In the genomic region with DNA sequence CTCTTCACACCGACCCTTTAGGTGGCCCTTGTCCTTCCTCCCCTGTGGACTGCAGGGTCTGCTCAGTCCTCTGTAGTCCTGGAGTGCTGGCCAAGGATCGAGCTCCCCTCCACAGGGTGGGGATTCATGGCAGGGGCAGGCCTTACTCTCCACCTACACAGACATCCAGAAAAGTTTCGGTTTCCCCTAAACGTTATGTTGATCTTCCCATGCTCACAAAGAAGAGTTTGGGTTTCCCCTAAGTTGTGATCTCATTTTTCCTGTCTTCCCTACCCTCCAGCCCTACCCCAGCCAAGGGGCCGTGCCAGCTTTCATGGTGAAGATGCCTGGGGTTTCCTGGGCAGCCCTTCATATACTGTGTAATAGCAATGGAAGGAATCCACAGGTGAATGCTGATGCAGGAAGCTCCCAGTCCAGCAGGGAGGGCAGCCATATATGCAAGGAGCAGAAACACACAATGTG, we compare ENCODE assay signal across 9 cellular contexts. TPM values are rescaled to one million over a fixed set of nuclear protein-coding genes. Genes with fewer than 3 reads are reported as not detected.
DNase-seq lines count a peak whose midpoint lies in the region; ATAC-seq and TF ChIP-seq lines count a peak whose summit lies in the region.
"Had no signal": no experiment of that assay in that cellular context is flagged by ENCODE, and none has a peak within 500 bp of the region (broad histone marks: within the 10 kb centered on the region; RNA-seq: fewer than 3 reads in every experiment).

No MANE protein-coding gene starts in this region.

- H3K9me3 ChIP-seq in mucosa of descending colon, result no peaks in the 10 kb centered on the region
- no peaks in the 10 kb centered on the region for H3K9me3 ChIP-seq in upper lobe of right lung

- H3K4me1 Mint-ChIP-seq in brain, result peaks cover 56% of the 10 kb centered on the region

- H3K36me3 ChIP-seq in mucosa of descending colon (ENCODE audit: low read depth) (no peaks in the 10 kb centered on the region), upper lobe of right lung (no peaks in the 10 kb centered on the region)

- H3K27me3 Mint-ChIP-seq in brain, result peaks cover 12% of the 10 kb centered on the region

- TF ChIP-seq CTCF in brain (conservative IDR thresholded peaks at IDR 0.05) (no peak), mucosa of descending colon (IDR thresholded peaks at IDR 0.05) (no peak), upper lobe of right lung (IDR thresholded peaks at IDR 0.05) (no peak)

- peak overlapping the region; percentile 75 to 99 (median 99) for H3K27ac Mint-ChIP-seq in brain

- ATAC-seq in Right ventricle myocardium inferior, result peak; percentile 3
- peak; percentile 4 for ATAC-seq in mucosa of descending colon
- ATAC-seq in upper lobe of right lung, result no peak

- H3K4me1 ChIP-seq in mucosa of descending colon (ENCODE audit: low read depth) (peaks cover 5% of the 10 kb centered on the region), upper lobe of right lung (peaks cover 48% of the 10 kb centered on the region)

- no peaks in the 10 kb centered on the region for H3K36me3 Mint-ChIP-seq in brain

- H3K27me3 ChIP-seq in upper lobe of right lung, result no peaks in the 10 kb centered on the region

- no peak overlapping the region for H3K4me3 ChIP-seq in mucosa of descending colon
- H3K4me3 ChIP-seq in upper lobe of right lung, result no peak overlapping the region

- peaks cover 0 to 4% (median 0%) of the 10 kb centered on the region in 5 experiments for H3K9me3 Mint-ChIP-seq in brain

- no peak for DNase-seq in Right ventricle myocardium inferior (ENCODE audit: missing footprints)
- DNase-seq in cardiac septum (ENCODE audit: low spot score), result no peak
- DNase-seq in mucosa of descending colon, result no peak
- DNase-seq in upper lobe of right lung, result no peak
- no peak for DNase-seq in head of caudate nucleus
- DNase-seq in islet precursor cell, result no peak
- DNase-seq in COLO829 (ENCODE audit: low spot score), result no peak
- DNase-seq: Karpas-422 had no signal

- peak overlapping the region in 3 of 5 experiments; percentile 56 to 79 (median 69) for H3K4me3 Mint-ChIP-seq in brain

- peak overlapping the region; percentile 90 for H3K27ac ChIP-seq in upper lobe of right lung

- intact Hi-C loops in Right ventricle myocardium inferior (cut with DNase I) (no loop called here), cardiac septum (cut with DNase I) (no loop called here), mucosa of descending colon (cut with DNase I, micrococcal nuclease) (loop anchor here in 1 of 2 donors (10.0 kb wide), 1 partner anchor 53 kb away; no protein-coding TSS in a partner anchor), upper lobe of right lung (cut with DNase I) (no loop called here), head of caudate nucleus (cut with DNase I) (loop anchor here (10.0 kb wide), 1 partner anchor 63 kb away; no protein-coding TSS in a partner anchor)

RNA-seq across cellular contexts. Expression of gene STOML1, which starts 10.3 kb away (rescaled TPM):
- total RNA-seq in Right ventricle myocardium inferior (31.2 TPM), cardiac septum (32.1 TPM), mucosa of descending colon (10 to 100 TPM; 11.5 to 13.4 (median 12.4) TPM), upper lobe of right lung (23.4 TPM)
- polyA plus RNA-seq in brain (ENCODE audit: insufficient read depth, low read depth, low replicate concordance), result 40.5 TPM

RNA-seq across cellular contexts. Expression of gene PML, which starts 12.7 kb away (rescaled TPM):
- total RNA-seq in Right ventricle myocardium inferior, result 22.3 TPM
- total RNA-seq in cardiac septum, result 24.6 TPM
- 37.7 TPM for polyA plus RNA-seq in brain (ENCODE audit: insufficient read depth, low read depth, low replicate concordance)
- 10 to 100 TPM; 27.6 to 52.2 (median 35.6) TPM for total RNA-seq in mucosa of descending colon
- total RNA-seq in upper lobe of right lung, result 82.9 TPM

RNA-seq across cellular contexts. Expression of gene LOXL1, which starts 55.5 kb away (rescaled TPM):
- total RNA-seq in Right ventricle myocardium inferior (15.9 TPM), cardiac septum (29.1 TPM), mucosa of descending colon (1 to 10 TPM in 2 of 3 donors, under 1 TPM in 1; 0.87 to 7.9 (median 5.1) TPM), upper lobe of right lung (11.1 TPM)
- polyA plus RNA-seq in brain (ENCODE audit: insufficient read depth, low read depth, low replicate concordance), result 6.0 TPM
